Comparison of ENCODE assay signal across 23 cellular contexts in the genomic region with DNA sequence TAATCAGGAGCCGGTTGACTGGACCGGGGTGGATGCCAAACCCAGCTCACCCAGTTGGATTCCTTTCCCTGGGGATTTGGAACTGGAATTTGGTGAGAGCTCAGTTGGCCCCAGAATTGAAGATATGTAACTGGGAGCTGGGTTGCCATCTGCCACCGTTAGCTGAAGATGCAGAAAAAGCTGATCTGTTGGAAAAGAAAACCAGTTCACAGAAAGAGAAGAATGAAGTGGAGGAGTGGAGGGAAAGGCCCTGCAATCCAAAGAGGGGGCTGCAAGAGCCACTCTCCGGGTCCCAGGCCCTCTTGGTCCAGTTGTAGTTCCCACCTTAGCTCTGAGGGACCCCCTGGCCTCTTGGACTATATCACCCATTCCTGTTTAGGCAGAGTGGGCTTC. TPM values are rescaled to one million over a fixed set of nuclear protein-coding genes. Genes with fewer than 3 reads are reported as not detected.
DNase-seq lines count a peak whose midpoint lies in the region; ATAC-seq and TF ChIP-seq lines count a peak whose summit lies in the region.
"Had no signal": no experiment of that assay in that cellular context is flagged by ENCODE, and none has a peak within 500 bp of the region (broad histone marks: within the 10 kb centered on the region; RNA-seq: fewer than 3 reads in every experiment).

No MANE protein-coding gene starts in this region.

- no peak overlapping the region for H2AFZ ChIP-seq in PC-9
- H2AFZ ChIP-seq: GM23248 had no signal

- POLR2A ChIA-PET in A673 (lab: Charles Lee; ENCODE audit: low non-redundant PET) (interaction anchor here (0.6 kb wide), 1 partner anchor 226 kb away, joined by 3 read pairs; no protein-coding TSS in a partner anchor), PC-9 (lab: Charles Lee; ENCODE audit: unreplicated experiment) (no interaction called here)

- H3K27ac Mint-ChIP-seq in glutamatergic neuron (ENCODE audit: unreplicated experiment): peak overlapping the region; percentile 57

- H3K4me1 ChIP-seq in A673 (ENCODE audit: insufficient read depth, low read length, poor library complexity, severe bottlenecking) (peaks cover 11% of the 10 kb centered on the region), PC-9 (replicated peaks; ENCODE audit: insufficient read depth) (peaks cover 39% of the 10 kb centered on the region), right cardiac atrium (ENCODE audit: control insufficient read depth, insufficient read depth, low read length) (no peaks in the 10 kb centered on the region)
- H3K4me1 ChIP-seq: BE2C had no signal

- peaks cover 23% of the 10 kb centered on the region for H3K4me1 Mint-ChIP-seq in glutamatergic neuron (ENCODE audit: low read depth, unreplicated experiment)

- H3K36me3 ChIP-seq in A673 (ENCODE audit: insufficient read depth, low read length, poor library complexity, severe bottlenecking): no peaks in the 10 kb centered on the region
- H3K36me3 ChIP-seq in PC-9 (ENCODE audit: low read depth): no peaks in the 10 kb centered on the region
- H3K36me3 ChIP-seq: BE2C had no signal

- peak; percentile 14 for DNase-seq in DMS 273 (lab: John Stamatoyannopoulos, UW; ENCODE audit: unreplicated experiment)
- DNase-seq in DMS 273 treated with DMSO at 0.1 percent for 48 hours (lab: John Stamatoyannopoulos, UW): no peak
- peak; percentile 25 for DNase-seq in A673 (ENCODE audit: low spot score)
- no peak for DNase-seq in PC-9
- no peak for DNase-seq in glutamatergic neuron
- DNase-seq in activated CD4-positive, CD25-positive, alpha-beta regulatory T cell (lab: John Stamatoyannopoulos, UW): no peak
- no peak for DNase-seq in right cardiac atrium
- DNase-seq: ACHN, BE2C, Calu3, GM23248, MM.1S, NCI-H1048, NCI-H187, NCI-H526, SHP77 treated with DMSO at 0.1 percent for 48 hours had no signal

- no peaks in the 10 kb centered on the region for H4K20me1 ChIP-seq in PC-9 (ENCODE audit: insufficient read depth)

- H3K9me3 Mint-ChIP-seq in glutamatergic neuron (ENCODE audit: unreplicated experiment): peaks cover 2% of the 10 kb centered on the region

- H3K9me2 ChIP-seq in PC-9 (ENCODE audit: insufficient read depth): no peaks in the 10 kb centered on the region

- peaks cover 26% of the 10 kb centered on the region for H3F3A ChIP-seq in PC-9 (ENCODE audit: insufficient read depth, low read depth)

- intact Hi-C loops in A673 (cut with micrococcal nuclease; ENCODE audit: unreplicated experiment) (loop anchor here (5.0 kb wide), 1 partner anchor 227 kb away; no protein-coding TSS in a partner anchor), PC-9 (cut with micrococcal nuclease; ENCODE audit: unreplicated experiment) (no loop called here), right cardiac atrium (cut with DNase I) (no loop called here)

- no peaks in the 10 kb centered on the region for H3K9me3 ChIP-seq in A673 (ENCODE audit: low read depth, low read length, poor library complexity, severe bottlenecking)
- H3K9me3 ChIP-seq in PC-9 (ENCODE audit: insufficient read depth, low read depth): no peaks in the 10 kb centered on the region
- H3K9me3 ChIP-seq in right cardiac atrium (ENCODE audit: control insufficient read depth, low read length): no peaks in the 10 kb centered on the region
- H3K9me3 ChIP-seq: BE2C had no signal

- H3K27ac ChIP-seq in A673 (ENCODE audit: low read depth, low read length, poor library complexity, severe bottlenecking): no peak overlapping the region
- peak overlapping the region; percentile 45; the same call in 1 of the 2 replicates for H3K27ac ChIP-seq in PC-9
- H3K27ac ChIP-seq in right cardiac atrium (ENCODE audit: low read length): no peak overlapping the region
- H3K27ac ChIP-seq: 22Rv1, GM23248, KMS-11, RWPE1 had no signal

- H3K4me3 ChIP-seq in A673 (ENCODE audit: low read depth, low read length, poor library complexity, severe bottlenecking): no peak overlapping the region
- H3K4me3 ChIP-seq in PC-9: no peak overlapping the region
- no peak overlapping the region for H3K4me3 ChIP-seq in right cardiac atrium (ENCODE audit: low read length)
- H3K4me3 ChIP-seq: GM23248 had no signal

- H3K27me3 Mint-ChIP-seq in glutamatergic neuron (ENCODE audit: unreplicated experiment): peaks cover 4% of the 10 kb centered on the region

- peak overlapping the region; percentile 27; the same call in 1 of the 2 replicates for H3K4me2 ChIP-seq in PC-9
- H3K4me2 ChIP-seq: KMS-11 had no signal

- no peaks in the 10 kb centered on the region for H3K36me3 Mint-ChIP-seq in glutamatergic neuron (ENCODE audit: unreplicated experiment)

- TF ChIP-seq CTCF in A673 (conservative IDR thresholded peaks at IDR 0.05; ENCODE audit: low read depth, low read length) (no peak), PC-9 (conservative IDR thresholded peaks at IDR 0.05) (no peak), glutamatergic neuron (IDR thresholded peaks at IDR 0.05; ENCODE audit: partially characterized antibody, unreplicated experiment) (no peak)

- peak overlapping the region; percentile 37 for H3K4me3 Mint-ChIP-seq in glutamatergic neuron (ENCODE audit: unreplicated experiment)

- CTCF ChIA-PET in A673 (lab: Charles Lee) (interaction anchor here (0.6 kb wide), 1 partner anchor 27 kb away, joined by 4 read pairs; no protein-coding TSS in a partner anchor), PC-9 (lab: Charles Lee) (interaction anchor here (0.7 to 1.3 kb wide), 2 partner anchors 17 to 229 kb away, joined by 4 to 5 read pairs; no protein-coding TSS in a partner anchor)

- BruUV-seq in A673 (replicated peaks; lab: Mats Ljungman, UMichigan) (no TSS peak), PC-9 (replicated peaks; lab: Mats Ljungman, UMichigan) (no TSS peak)

- no peaks in the 10 kb centered on the region for H3K79me2 ChIP-seq in PC-9 (ENCODE audit: low read depth)

- ATAC-seq in GM21619 (IDR thresholded peaks at IDR 0.05; ENCODE audit: unreplicated experiment): no peak
- ATAC-seq in right cardiac atrium: no peak
- ATAC-seq: Panc1 had no signal

- 66% methylated on average over 4 of the region's 4 CpGs for WGBS in right cardiac atrium

- H3K27me3 ChIP-seq in A673 (replicated peaks; ENCODE audit: insufficient read depth, low read depth, low read length, poor library complexity) (no peaks in the 10 kb centered on the region), PC-9 (ENCODE audit: insufficient read depth, low read depth) (no peaks in the 10 kb centered on the region), right cardiac atrium (ENCODE audit: control insufficient read depth, insufficient read depth) (no peaks in the 10 kb centered on the region)
- H3K27me3 ChIP-seq: BE2C had no signal

RNA-seq across cellular contexts. Expression of a gene that starts 16.1 kb away (rescaled TPM):
- total RNA-seq in A673 (2021) (0.28 TPM in 1 of 2 replicates, not detected in the other), PC-9 (2021) (not detected in 2 replicates), glutamatergic neuron (ENCODE audit: unreplicated experiment) (not detected), right cardiac atrium (under 1 TPM in 3 of 4 donors, not detected in 1; 0.20 to 0.49 (median 0.26) TPM)
- 0.23 TPM for polyA plus RNA-seq in right cardiac atrium
- total RNA-seq: Calu3, GM23248, H7, HT1080 had no signal
- polyA plus RNA-seq: GM23248 had no signal

RNA-seq across cellular contexts. Expression of a gene that starts 32.2 kb away (rescaled TPM):
- not detected in 2 replicates for total RNA-seq in A673 (2021)
- not detected in 2 replicates for total RNA-seq in PC-9 (2021)
- not detected for total RNA-seq in glutamatergic neuron (ENCODE audit: unreplicated experiment)
- total RNA-seq in right cardiac atrium: under 1 TPM in 1 of 4 donors, not detected in 3; 0.51 TPM
- polyA plus RNA-seq in right cardiac atrium: 0.16 TPM
- total RNA-seq: Calu3, GM23248, H7, HT1080 had no signal
- polyA plus RNA-seq: GM23248 had no signal

Comparison
In these comparisons a context has a peak if more than half of its experiments do, and no peak if none do; other contexts are left out.
1. DNase-seq: peak in DMS 273 (single experiment) and A673 (single experiment); none in DMS 273 treated with DMSO at 0.1 percent for 48 hours (single experiment), PC-9 (0 of 2), glutamatergic neuron (single experiment), activated CD4-positive, CD25-positive, alpha-beta regulatory T cell (0 of 4) and right cardiac atrium (0 of 3).